8 cellular contexts compared by ENCODE assay signal in the genomic region with DNA sequence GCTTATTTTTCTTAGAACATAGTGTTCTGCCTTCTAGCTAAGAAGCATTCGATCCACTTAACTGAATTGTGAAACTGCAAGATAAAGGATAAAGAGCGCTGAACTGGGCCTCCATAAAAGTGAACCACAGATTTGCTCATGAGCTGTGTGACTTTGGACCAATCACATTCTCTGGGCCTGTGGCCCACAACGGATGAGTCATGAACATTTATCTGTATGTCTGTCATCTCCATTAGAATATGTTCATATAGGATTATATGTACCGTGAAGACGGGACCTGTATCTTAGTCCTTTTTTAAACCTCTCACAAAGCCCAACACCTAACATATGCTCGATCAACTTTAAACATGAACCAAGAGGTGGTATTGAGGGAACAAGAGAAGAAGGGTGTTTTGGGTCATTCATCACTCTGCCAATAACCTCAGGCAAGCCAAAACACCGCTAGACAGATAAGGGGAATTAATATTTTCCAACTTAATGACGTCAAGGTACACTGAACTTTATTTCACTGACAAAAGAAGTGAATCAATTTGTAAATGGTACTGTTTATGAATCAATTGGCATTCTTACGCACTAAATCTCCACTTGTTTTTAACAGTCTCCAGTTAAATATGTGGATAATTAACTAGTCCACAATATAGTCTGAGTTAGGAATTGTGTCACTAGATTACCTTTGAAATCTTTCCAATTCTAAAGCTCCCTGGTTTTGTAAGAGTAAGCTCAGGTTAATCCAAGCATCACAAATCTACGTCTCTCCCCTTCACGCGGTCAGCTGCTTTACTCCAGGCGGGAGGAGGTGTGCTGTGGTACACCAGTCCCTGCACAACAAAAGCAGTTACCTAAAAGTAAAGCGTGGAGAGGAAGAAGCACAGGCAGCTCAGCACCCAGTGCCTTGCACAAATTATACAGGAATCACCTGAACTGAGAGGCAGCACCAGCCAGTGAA. TPM values are rescaled to one million over a fixed set of nuclear protein-coding genes. Genes with fewer than 3 reads are reported as not detected.
DNase-seq lines count a peak whose midpoint lies in the region; ATAC-seq, FAIRE-seq and TF ChIP-seq lines count a peak whose summit lies in the region.

No MANE protein-coding gene starts in this region.

- H2BK5ac ChIP-seq in H1 (ENCODE audit: low read depth, low read length), result no peak overlapping the region

- POLR2A ChIA-PET in CD4-positive, alpha-beta T cell (lab: Charles Lee), result interaction anchor here (0.7 to 3.4 kb wide), 10 partner anchors 9 to 184 kb away, joined by 3 to 31 read pairs (median 8); a partner anchor contains a TSS
- POLR2A ChIA-PET in activated CD4-positive, alpha-beta T cell treated with anti-CD3 and anti-CD28 coated beads for 36 hours (lab: Charles Lee), result interaction anchor here (1.5 to 1.6 kb wide), 2 partner anchors 11 to 17 kb away, joined by 4 to 10 read pairs; no protein-coding TSS in a partner anchor
- POLR2A ChIA-PET in H1 (lab: Charles Lee; ENCODE audit: partially characterized antibody), result interaction anchor here (0.8 to 2.5 kb wide), 10 partner anchors 8 to 201 kb away, joined by 3 to 22 read pairs (median 5); no protein-coding TSS in a partner anchor

- H3K56ac ChIP-seq in H1 (replicated peaks; ENCODE audit: insufficient read length, low read depth, low read length), result no peak overlapping the region

- no peak overlapping the region for H2AFZ ChIP-seq in H1 (ENCODE audit: low read length)

- H3K27me3 Mint-ChIP-seq in CD4-positive, alpha-beta T cell, result no peaks in the 10 kb centered on the region
- no peaks in the 10 kb centered on the region for H3K27me3 Mint-ChIP-seq in activated CD4-positive, alpha-beta T cell treated with anti-CD3 and anti-CD28 coated beads for 36 hours

- H3K36me3 Mint-ChIP-seq in CD4-positive, alpha-beta T cell (ENCODE audit: low read depth), result peaks cover 31% of the 10 kb centered on the region
- peaks cover 22% of the 10 kb centered on the region for H3K36me3 Mint-ChIP-seq in activated CD4-positive, alpha-beta T cell treated with anti-CD3 and anti-CD28 coated beads for 36 hours (ENCODE audit: low read depth)

- no peaks in the 10 kb centered on the region for H3K27me3 ChIP-seq in CD4-positive, alpha-beta T cell (ENCODE audit: control insufficient read depth, insufficient read depth, low read length)
- no peaks in the 10 kb centered on the region for H3K27me3 ChIP-seq in MG63
- H3K27me3 ChIP-seq in H1 (replicated peaks in 1 of 4; ENCODE audit: control insufficient read depth in 3 of 4, extremely low read depth in 1 of 4, insufficient read depth in 3 of 4, low read length in 3 of 4), result no peaks in the 10 kb centered on the region
- H3K27me3 ChIP-seq in mucosa of rectum (ENCODE audit: control insufficient read depth in 2 of 2, insufficient read depth in 2 of 2, low read length in 2 of 2), result no peaks in the 10 kb centered on the region
- no peaks in the 10 kb centered on the region for H3K27me3 ChIP-seq in tibial nerve

- peak overlapping the region; percentile 84 for H3K27ac Mint-ChIP-seq in CD4-positive, alpha-beta T cell
- H3K27ac Mint-ChIP-seq in activated CD4-positive, alpha-beta T cell treated with anti-CD3 and anti-CD28 coated beads for 36 hours, result peak overlapping the region; percentile 80

- peak in 7 of 10 experiments; percentile 15 to 50 (median 29) for DNase-seq in CD4-positive, alpha-beta T cell
- DNase-seq in MG63 (peak; percentile 68), H1 (ENCODE audit: low read depth in 1 of 2, low spot score in 2 of 2) (no peak), tibial nerve (ENCODE audit: low spot score in 2 of 2) (no peak), GM19240 (ENCODE audit: insufficient read length, low spot score) (no peak), NCI-H1694 treated with DMSO at 0.1 percent for 48 hours (lab: John Stamatoyannopoulos, UW) (no peak)
- DNase-seq in activated CD4-positive, alpha-beta T cell treated with anti-CD3 and anti-CD28 coated beads for 36 hours, result peak; percentile 73

- no peak overlapping the region for H4K8ac ChIP-seq in H1 (ENCODE audit: extremely low read depth, insufficient read depth, low read length)

- H4K20me1 ChIP-seq in H1 (replicated peaks in 1 of 2; ENCODE audit: control insufficient read depth in 1 of 2, insufficient read depth in 2 of 2, low read length in 2 of 2), result peaks cover 14 to 21% of the 10 kb centered on the region in 2 experiments

- H3K9me3 Mint-ChIP-seq in CD4-positive, alpha-beta T cell, result no peaks in the 10 kb centered on the region
- no peaks in the 10 kb centered on the region for H3K9me3 Mint-ChIP-seq in activated CD4-positive, alpha-beta T cell treated with anti-CD3 and anti-CD28 coated beads for 36 hours (ENCODE audit: low read depth)

- no peaks in the 10 kb centered on the region for H3K36me3 ChIP-seq in MG63
- no peaks in the 10 kb centered on the region; a peak in 1 of 8 replicates for H3K36me3 ChIP-seq in H1 (ENCODE audit: control insufficient read depth in 2 of 4, insufficient read depth in 4 of 4, low read length in 3 of 4)
- H3K36me3 ChIP-seq in mucosa of rectum (ENCODE audit: control insufficient read depth in 2 of 2, insufficient read depth in 2 of 2, low read length in 2 of 2), result no peaks in the 10 kb centered on the region
- no peaks in the 10 kb centered on the region for H3K36me3 ChIP-seq in tibial nerve

- no peak overlapping the region for H3K14ac ChIP-seq in H1 (ENCODE audit: insufficient read length)

- H3K4me1 ChIP-seq in H1 (replicated peaks in 1 of 4; ENCODE audit: control insufficient read depth in 3 of 4, insufficient read depth in 4 of 4, low read length in 3 of 4), result peaks cover 7 to 16% (median 15%) of the 10 kb centered on the region in 4 experiments
- peaks cover 9 to 20% of the 10 kb centered on the region in 2 donors for H3K4me1 ChIP-seq in mucosa of rectum (ENCODE audit: control insufficient read depth in 2 of 2, insufficient read depth in 2 of 2, low read length in 2 of 2)
- H3K4me1 ChIP-seq in tibial nerve, result peaks cover 3 to 61% (median 48%) of the 10 kb centered on the region in 4 donors

- 58% methylated on average over 14 of the region's 14 CpGs; no CpG with 5 or more reads in 1 of the 2 experiments for WGBS in H1 (ENCODE audit: extremely low coverage in 1 of 2, insufficient coverage in 1 of 2, insufficient read length in 1 of 2, insufficient replicate concordance in 2 of 2, low coverage in 1 of 2, low lambda C conversion rate in 2 of 2, missing lambda C conversion rate in 1 of 2), 2 experiments
- 34 to 38% methylated on average over 14 of the region's 14 CpGs for WGBS in tibial nerve, 2 donors

- H3K27ac ChIP-seq in CD4-positive, alpha-beta T cell (ENCODE audit: low read depth, low read length), result no peak overlapping the region
- H3K27ac ChIP-seq in H1 (ENCODE audit: low read depth, low read length) (0 out of 2 replicates have a peak overlapping the region, but pooled peaks have one; percentile 23), mucosa of rectum (ENCODE audit: low read depth in 2 of 2, low read length in 2 of 2) (peak overlapping the region in 1 of 2 donors; percentile 91), tibial nerve (peak overlapping the region; percentile 19 to 95 (median 90))

- H3K18ac ChIP-seq in H1 (ENCODE audit: extremely low read depth, low read length), result no peak overlapping the region

- intact Hi-C loops in CD4-positive, alpha-beta T cell (cut with DNase I, micrococcal nuclease), result loop anchor here (2.0 to 5.0 kb wide), 6 partner anchors 15 to 186 kb away; a partner anchor contains a TSS
- intact Hi-C loops in activated CD4-positive, alpha-beta T cell treated with anti-CD3 and anti-CD28 coated beads for 36 hours (cut with DNase I, micrococcal nuclease), result loop anchor here (1.0 to 10.0 kb wide), 10 partner anchors 8 to 1876 kb away; a partner anchor contains a TSS

- H3K4me3 ChIP-seq in MG63 (peak overlapping the region; percentile 80), H1 (ENCODE audit: extremely low read depth in 1 of 4, insufficient read depth in 2 of 4, low read depth in 3 of 4, low read length in 4 of 4) (peak overlapping the region; percentile 65 to 91 (median 82)), mucosa of rectum (ENCODE audit: low read length in 2 of 2) (peak overlapping the region; percentile 84 to 85), tibial nerve (peak overlapping the region; percentile 60 to 96 (median 82))

- H2BK20ac ChIP-seq in H1 (ENCODE audit: low read length), result no peak overlapping the region

- peak overlapping the region; percentile 54 to 98 (median 88) for H3K9ac ChIP-seq in H1 (replicated peaks in 1 of 4; ENCODE audit: extremely low read depth in 1 of 4, low read depth in 3 of 4, low read length in 3 of 4)
- H3K9ac ChIP-seq in mucosa of rectum (ENCODE audit: low read depth in 1 of 2, low read length in 2 of 2), result peak overlapping the region; percentile 76 to 81

- peaks cover 9% of the 10 kb centered on the region for H3K79me1 ChIP-seq in H1 (ENCODE audit: low read depth, low read length)

- no peak overlapping the region for H3K4ac ChIP-seq in H1 (replicated peaks; ENCODE audit: insufficient read length, low read depth, low read length)

- peaks cover 39 to 65% of the 10 kb centered on the region in 2 experiments for H3K79me2 ChIP-seq in H1 (ENCODE audit: control insufficient read depth in 1 of 2, insufficient read depth in 2 of 2, low read length in 2 of 2)

- H3K4me2 ChIP-seq in H1 (ENCODE audit: insufficient read depth in 1 of 2, low read depth in 2 of 2, low read length in 2 of 2), result peak overlapping the region; percentile 94 to 97

- no peak overlapping the region for H4K5ac ChIP-seq in H1 (ENCODE audit: insufficient read length, low read depth, low read length)

- H4K91ac ChIP-seq in H1 (replicated peaks; ENCODE audit: insufficient read length, low read length), result no peak overlapping the region

- no peak for TF ChIP-seq RAD21 in H1 (IDR thresholded peaks at IDR 0.05 in 1 of 2, conservative IDR thresholded peaks at IDR 0.05 in 1 of 2; ENCODE audit: low read depth in 2 of 2, low read length in 2 of 2)

- TF ChIP-seq POLR2A in H1 (IDR thresholded peaks at IDR 0.05; ENCODE audit: control extremely low read depth in 1 of 2, low read depth in 2 of 2, low read length in 2 of 2) (no peak), tibial nerve (IDR thresholded peaks at IDR 0.05) (no peak)

- peaks cover 10% of the 10 kb centered on the region for H3K23me2 ChIP-seq in H1 (ENCODE audit: low read depth, low read length)

- H3K4me1 Mint-ChIP-seq in CD4-positive, alpha-beta T cell (ENCODE audit: low read depth), result peaks cover 54% of the 10 kb centered on the region
- peaks cover 54% of the 10 kb centered on the region for H3K4me1 Mint-ChIP-seq in activated CD4-positive, alpha-beta T cell treated with anti-CD3 and anti-CD28 coated beads for 36 hours

- no peak for TF ChIP-seq CTCF in CD4-positive, alpha-beta T cell (IDR thresholded peaks at IDR 0.05)
- TF ChIP-seq CTCF in H1 (IDR thresholded peaks at IDR 0.05; ENCODE audit: control extremely low read depth in 1 of 3, insufficient read depth in 1 of 3, low read depth in 1 of 3, low read length in 3 of 3) (no peak), tibial nerve (IDR thresholded peaks at IDR 0.05) (no peak)

- H3K23ac ChIP-seq in H1 (ENCODE audit: insufficient read length), result no peak overlapping the region

- no peak overlapping the region for H2BK15ac ChIP-seq in H1 (ENCODE audit: low read length)

- FAIRE-seq in H1 (lab: Jason Lieb, UNC), result no peak

- CTCF ChIA-PET in CD4-positive, alpha-beta T cell (lab: Charles Lee), result interaction anchor here (0.7 to 0.8 kb wide), 2 partner anchors 9 to 37 kb away, joined by 3 to 4 read pairs; no protein-coding TSS in a partner anchor
- CTCF ChIA-PET in activated CD4-positive, alpha-beta T cell treated with anti-CD3 and anti-CD28 coated beads for 36 hours (lab: Charles Lee), result interaction anchor here (0.6 to 1.5 kb wide), 8 partner anchors 9 to 162 kb away, joined by 3 to 5 read pairs (median 4); no protein-coding TSS in a partner anchor
- CTCF ChIA-PET in H1 (lab: Charles Lee; ENCODE audit: partially characterized antibody), result interaction anchor here (0.8 to 2.6 kb wide), 7 partner anchors 9 to 292 kb away, joined by 3 to 8 read pairs (median 3); no protein-coding TSS in a partner anchor

- H3K9me3 ChIP-seq in CD4-positive, alpha-beta T cell (ENCODE audit: control insufficient read depth, low read length), result no peaks in the 10 kb centered on the region
- H3K9me3 ChIP-seq in MG63, result no peaks in the 10 kb centered on the region
- no peaks in the 10 kb centered on the region for H3K9me3 ChIP-seq in H1 (ENCODE audit: insufficient read depth in 2 of 2, low read depth in 1 of 2, low read length in 1 of 2)
- no peaks in the 10 kb centered on the region for H3K9me3 ChIP-seq in mucosa of rectum (ENCODE audit: control insufficient read depth in 2 of 2, low read length in 2 of 2)
- H3K9me3 ChIP-seq in tibial nerve, result no peaks in the 10 kb centered on the region

- H3K4me3 Mint-ChIP-seq in CD4-positive, alpha-beta T cell, result peak overlapping the region; percentile 97
- peak overlapping the region; percentile 94 for H3K4me3 Mint-ChIP-seq in activated CD4-positive, alpha-beta T cell treated with anti-CD3 and anti-CD28 coated beads for 36 hours

- no peak overlapping the region for H2BK120ac ChIP-seq in H1 (replicated peaks; ENCODE audit: low read depth, low read length)

- TF ChIP-seq EP300 in H1 (IDR thresholded peaks at IDR 0.05; ENCODE audit: borderline replicate concordance in 1 of 2, low read depth in 2 of 2, low read length in 2 of 2) (no peak), tibial nerve (IDR thresholded peaks at IDR 0.05) (no peak)

- no peak overlapping the region for H2BK12ac ChIP-seq in H1 (ENCODE audit: low read depth, low read length)

- ATAC-seq in CD4-positive, alpha-beta T cell (ENCODE audit: poor library complexity), result peak; percentile 10
- ATAC-seq in activated CD4-positive, alpha-beta T cell treated with anti-CD3 and anti-CD28 coated beads for 36 hours, result peak; percentile 51

- no peak overlapping the region for H2AK5ac ChIP-seq in H1 (ENCODE audit: low read depth, low read length)

RNA-seq across cellular contexts. Expression of a gene that starts 1.6 kb away (rescaled TPM):
- total RNA-seq in CD4-positive, alpha-beta T cell, result 10 to 100 TPM; 22.6 to 24.4 TPM
- total RNA-seq in MG63 (2014; rRNA removed; shearing (Covaris generic); ENCODE audit: low replicate concordance), result 20.0 and 20.5 TPM in 2 replicates
- 10 to 100 TPM; 24.0 to 24.5 TPM for total RNA-seq in activated CD4-positive, alpha-beta T cell treated with anti-CD3 and anti-CD28 coated beads for 36 hours
- total RNA-seq in H1 (2021; fragmentation: NEBNext Ultra II Directional; extraction: Animal tissue kit (Norgen Biotek cat#: 25700)), result 42.1 and 44.3 TPM in 2 replicates
- 40.3 and 45.8 TPM in 2 replicates for polyA plus RNA-seq in H1 (2011; rRNA removed)
- polyA plus RNA-seq in H1 (2011; cell fraction: cytosol; rRNA removed), result 33.8 TPM
- 32.6 TPM for polyA plus RNA-seq in H1 (2011; cell fraction: nucleus; rRNA removed)
- polyA plus RNA-seq in H1 (2012, experiment 1 of 2), result 22.3 to 28.6 TPM (median 27.8 TPM) in 4 replicates
- 6.1 TPM for polyA plus RNA-seq in H1 (2012, experiment 2 of 2)
- 53.5 TPM for polyA plus RNA-seq in H1 (2013, experiment 1 of 2)
- polyA plus RNA-seq in H1 (2013, experiment 2 of 2), result 55.3 TPM
- polyA minus RNA-seq in H1 (2011; rRNA and poly(A)+ RNA removed), result 127 and 148 TPM in 2 replicates
- 42.5 TPM for polyA minus RNA-seq in H1 (2011; cell fraction: cytosol; rRNA and poly(A)+ RNA removed)
- 80.1 TPM for polyA minus RNA-seq in H1 (2011; cell fraction: nucleus; rRNA and poly(A)+ RNA removed)
- total RNA-seq in tibial nerve, result 100 to 1,000 TPM in 1 of 4 donors, 10 to 100 TPM in 3; 51.6 to 100 (median 89.5) TPM

RNA-seq across cellular contexts. Expression of a gene that starts 48.9 kb away (rescaled TPM):
- not detected for total RNA-seq in CD4-positive, alpha-beta T cell
- total RNA-seq in MG63 (2014; rRNA removed; shearing (Covaris generic); ENCODE audit: low replicate concordance), result not detected in 2 replicates
- not detected for total RNA-seq in activated CD4-positive, alpha-beta T cell treated with anti-CD3 and anti-CD28 coated beads for 36 hours
- total RNA-seq in H1 (2021; fragmentation: NEBNext Ultra II Directional; extraction: Animal tissue kit (Norgen Biotek cat#: 25700)), result 2.1 and 2.2 TPM in 2 replicates
- polyA plus RNA-seq in H1 (2011; rRNA removed), result 0.66 and 1.0 TPM in 2 replicates
- 0.62 TPM for polyA plus RNA-seq in H1 (2011; cell fraction: cytosol; rRNA removed)
- 0.63 TPM for polyA plus RNA-seq in H1 (2011; cell fraction: nucleus; rRNA removed)
- polyA plus RNA-seq in H1 (2012, experiment 1 of 2), result 0.64 to 1.2 TPM (median 1.1 TPM) in 4 replicates
- 1.0 TPM for polyA plus RNA-seq in H1 (2012, experiment 2 of 2)
- polyA plus RNA-seq in H1 (2013, experiment 1 of 2), result 0.53 TPM
- polyA plus RNA-seq in H1 (2013, experiment 2 of 2), result 0.55 TPM
- 0.85 and 3.1 TPM in 2 replicates for polyA minus RNA-seq in H1 (2011; rRNA and poly(A)+ RNA removed)
- 0.59 TPM for polyA minus RNA-seq in H1 (2011; cell fraction: cytosol; rRNA and poly(A)+ RNA removed)
- 1.6 TPM for polyA minus RNA-seq in H1 (2011; cell fraction: nucleus; rRNA and poly(A)+ RNA removed)
- 10 to 100 TPM in 1 of 4 donors, 1 to 10 TPM in 3; 1.5 to 12.6 (median 2.8) TPM for total RNA-seq in tibial nerve

Comparison
In these comparisons a context has a peak if more than half of its experiments do, and no peak if none do; other contexts are left out.
1. DNase-seq: peak in CD4-positive, alpha-beta T cell (7 of 10), MG63 (single experiment) and activated CD4-positive, alpha-beta T cell treated with anti-CD3 and anti-CD28 coated beads for 36 hours (single experiment); none in H1 (0 of 2), tibial nerve (0 of 2), GM19240 (single experiment) and NCI-H1694 treated with DMSO at 0.1 percent for 48 hours (single experiment).
2. Peak in every context shown above with its lines, with median percentiles within 50 percentile points of each other: H3K4me3 ChIP-seq.